ENCODE assay signal across 8 cellular contexts in genomic region chr6:5260111-5260620, GRCh38. TPM values are rescaled to one million over a fixed set of nuclear protein-coding genes. Genes with fewer than 3 reads are reported as not detected.
DNase-seq lines count a peak whose midpoint lies in the region; ATAC-seq and TF ChIP-seq lines count a peak whose summit lies in the region.

No MANE protein-coding gene starts in this region.

- H4K20me1 ChIP-seq in DOHH2 (ENCODE audit: control insufficient read depth, insufficient read depth, low read depth, low read length) = no peaks in the 10 kb centered on the region

- no peak for TF ChIP-seq CTCF in DOHH2 (IDR thresholded peaks at IDR 0.05; ENCODE audit: low read depth, low read length, poor library complexity, severe bottlenecking)
- no peak for TF ChIP-seq CTCF in transverse colon (IDR thresholded peaks at IDR 0.05)

- H3K9me3 ChIP-seq in DOHH2 (ENCODE audit: control insufficient read depth, insufficient read depth, low read length) (no peaks in the 10 kb centered on the region), transverse colon (no peaks in the 10 kb centered on the region)

- ATAC-seq in GM21576 (IDR thresholded peaks at IDR 0.05; ENCODE audit: unreplicated experiment) = peak; percentile 61

- no peaks in the 10 kb centered on the region for H3K27me3 ChIP-seq in DOHH2 (ENCODE audit: control insufficient read depth, low read length)
- H3K27me3 ChIP-seq in transverse colon = no peaks in the 10 kb centered on the region

- H3K79me2 ChIP-seq in DOHH2 (ENCODE audit: control insufficient read depth, low read length) = peaks cover 80% of the 10 kb centered on the region

- peak overlapping the region; percentile 93 for H3K4me3 ChIP-seq in DOHH2 (ENCODE audit: low read length)
- H3K4me3 ChIP-seq in transverse colon = peak overlapping the region; percentile 78 to 99 (median 86)

- H3K36me3 ChIP-seq in DOHH2 (ENCODE audit: control insufficient read depth, low read length) = peaks cover 17% of the 10 kb centered on the region
- H3K36me3 ChIP-seq in transverse colon = no peaks in the 10 kb centered on the region

- peak overlapping the region; percentile 7; the same call in 1 of the 2 replicates for H3K27ac ChIP-seq in DOHH2 (ENCODE audit: low read depth, low read length)
- peak overlapping the region; percentile 94 to 98 (median 98) for H3K27ac ChIP-seq in transverse colon

- no peak for TF ChIP-seq POLR2A in transverse colon (IDR thresholded peaks at IDR 0.05)

- no peaks in the 10 kb centered on the region for H3K9me2 ChIP-seq in DOHH2 (replicated peaks; ENCODE audit: control insufficient read depth, low read length)

- peak; percentile 49 for DNase-seq in HuH-7.5 (ENCODE audit: low spot score)
- DNase-seq in SHP77 treated with DMSO at 0.1 percent for 48 hours (lab: John Stamatoyannopoulos, UW) = peak; percentile 9
- peak; percentile 56 to 66 (median 62) for DNase-seq in activated naive CD4-positive, alpha-beta T cell (lab: John Stamatoyannopoulos, UW)
- DNase-seq in head of caudate nucleus = peak in 41 of 42 donors; percentile 39 to 89 (median 70)
- peak; percentile 27 for DNase-seq in pons (ENCODE audit: low spot score)
- DNase-seq in transverse colon = peak; percentile 72

- H3K4me1 ChIP-seq in DOHH2 (ENCODE audit: control insufficient read depth, low read length) (peaks cover 20% of the 10 kb centered on the region), transverse colon (peaks cover 0 to 24% (median 14%) of the 10 kb centered on the region in 4 donors)

- no peak for TF ChIP-seq EP300 in transverse colon (IDR thresholded peaks at IDR 0.05; ENCODE audit: low read depth)

- in situ Hi-C loops in transverse colon (cut with MboI; ENCODE audit: low pct_ligation_motif_present in 1 of 4, low pct_unique_long_range_greater_than_20kb in 1 of 4, low sequenced_read_pairs in 3 of 4) = no loop called here

- intact Hi-C loops in head of caudate nucleus (cut with DNase I) (no loop called here), transverse colon (cut with DNase I; ENCODE audit: low total_unique reads) (loop anchor here (10.0 kb wide), 1 partner anchor 55 kb away; no protein-coding TSS in a partner anchor)

- WGBS in transverse colon (ENCODE audit: low coverage in 1 of 2), 2 donors = 3 to 30% methylated on average over 2 to 16 of the region's 22 CpGs

- H3F3A ChIP-seq in DOHH2 (ENCODE audit: control insufficient read depth, insufficient read depth) = 0 out of 2 replicates have a peak, but pooled peaks cover 3% of the 10 kb centered on the region

- peak overlapping the region; percentile 70 for H3K4me2 ChIP-seq in DOHH2 (ENCODE audit: low read length)

RNA-seq across cellular contexts. Expression of gene LYRM4, which starts 0.6 kb away (rescaled TPM):
- total RNA-seq in transverse colon = 10 to 100 TPM in 1 of 4 donors, 1 to 10 TPM in 3; 3.0 to 14.0 (median 6.9) TPM

RNA-seq across cellular contexts. Expression of gene FARS2, which starts 1.1 kb away (rescaled TPM):
- total RNA-seq in transverse colon = 10 to 100 TPM in 3 of 4 donors, 1 to 10 TPM in 1; 2.6 to 21.9 (median 15.0) TPM

Comparison
In these comparisons a context has a peak if more than half of its experiments do, and no peak if none do; other contexts are left out.
1. Peak in every context shown above with its lines: DNase-seq, ATAC-seq, H3K4me3 ChIP-seq and H3K27ac ChIP-seq.
2. DNase-seq: peak in every context shown above with its lines; median percentile 72 in transverse colon; 70 in head of caudate nucleus; 62 in activated naive CD4-positive, alpha-beta T cell; 49 in HuH-7.5; 27 in pons; 9 in SHP77 treated with DMSO at 0.1 percent for 48 hours.